ENCODE assay signal across 9 cellular contexts in genomic region chr14:89349196-89350008, GRCh38.
DNase-seq lines count a peak whose midpoint lies in the region; ATAC-seq and TF ChIP-seq lines count a peak whose summit lies in the region.
"Had no signal": no experiment of that assay in that cellular context is flagged by ENCODE, and none has a peak within 500 bp of the region (broad histone marks: within the 10 kb centered on the region; RNA-seq: fewer than 3 reads in every experiment).

No MANE protein-coding gene starts in this region.

- no peaks in the 10 kb centered on the region for H3K27me3 Mint-ChIP-seq in CD14-positive monocyte (ENCODE audit: low read depth in 3 of 3)

- 45% methylated on average over 8 of the region's 8 CpGs for WGBS in right lobe of liver (ENCODE audit: insufficient coverage, low coverage, low lambda C conversion rate, missing lambda C conversion rate)
- 87 to 88% methylated on average over 8 of the region's 8 CpGs for WGBS in testis, 2 donors

- H3K9me3 ChIP-seq in right lobe of liver (no peaks in the 10 kb centered on the region), testis (no peaks in the 10 kb centered on the region)

- peak overlapping the region in 4 of 7 donors; percentile 3 to 51 (median 26) for H3K27ac Mint-ChIP-seq in CD14-positive monocyte

- DNase-seq in CD14-positive monocyte (ENCODE audit: low spot score) (no peak), NCI-H1436 treated with DMSO at 0.1 percent for 48 hours (lab: John Stamatoyannopoulos, UW) (peak; percentile 73), amygdala (lab: John Stamatoyannopoulos, UW) (peak in 42 of 56 donors; percentile 15 to 87 (median 58)), right lobe of liver (peak; percentile 57 to 91 (median 87)), SKM-1 treated with dmso at 0.1 percent for 144 hours (lab: John Stamatoyannopoulos, UW; ENCODE audit: unreplicated experiment) (no peak), SW480 (ENCODE audit: low spot score) (no peak), testis (no peak)
- DNase-seq in central memory CD4-positive, alpha-beta T cell: no peak

- H3K4me3 Mint-ChIP-seq in CD14-positive monocyte: no peak overlapping the region

- H3K36me3 ChIP-seq in right lobe of liver (no peaks in the 10 kb centered on the region), testis (ENCODE audit: low read depth, missing control alignments) (no peaks in the 10 kb centered on the region)

- H3K4me3 ChIP-seq in right lobe of liver (no peak overlapping the region), testis (no peak overlapping the region)

- H3K9me3 Mint-ChIP-seq in CD14-positive monocyte: peaks cover 0 to 5% (median 0%) of the 10 kb centered on the region in 7 donors

- H3K4me1 Mint-ChIP-seq in CD14-positive monocyte: peaks cover 33% of the 10 kb centered on the region

- no peak for TF ChIP-seq POLR2A in right lobe of liver (IDR thresholded peaks at IDR 0.05)
- TF ChIP-seq POLR2A in testis (IDR thresholded peaks at IDR 0.05): no peak

- peaks cover 48 to 57% of the 10 kb centered on the region in 2 donors for H3K36me3 Mint-ChIP-seq in CD14-positive monocyte

- intact Hi-C loops in CD14-positive monocyte (cut with micrococcal nuclease): no loop called here
- intact Hi-C loops in right lobe of liver (cut with DNase I): no loop called here
- intact Hi-C loops in testis (cut with DNase I; ENCODE audit: low total_unique reads): no loop called here

- ATAC-seq in right lobe of liver: peak; percentile 53 to 76 (median 65)

- no peak overlapping the region for H3K27ac ChIP-seq in right lobe of liver
- H3K27ac ChIP-seq in testis: no peak overlapping the region
- H3K27ac ChIP-seq: HL-60 had no signal

- H3K4me1 ChIP-seq in right lobe of liver (peaks cover 0 to 47% (median 15%) of the 10 kb centered on the region in 4 donors), testis (peaks cover 14% of the 10 kb centered on the region)

- H3K27me3 ChIP-seq in right lobe of liver (no peaks in the 10 kb centered on the region), testis (no peaks in the 10 kb centered on the region)

- TF ChIP-seq CTCF in CD14-positive monocyte (IDR thresholded peaks at IDR 0.05): no peak
- TF ChIP-seq CTCF in right lobe of liver (IDR thresholded peaks at IDR 0.05): no peak
- TF ChIP-seq CTCF in testis (IDR thresholded peaks at IDR 0.05): no peak

Comparison
In these comparisons a context has a peak if more than half of its experiments do, and no peak if none do; other contexts are left out.
1. DNase-seq: peak in NCI-H1436 treated with DMSO at 0.1 percent for 48 hours (single experiment), amygdala (42 of 56) and right lobe of liver (3 of 3); none in CD14-positive monocyte (single experiment), central memory CD4-positive, alpha-beta T cell (single experiment), SKM-1 treated with dmso at 0.1 percent for 144 hours (single experiment), SW480 (single experiment) and testis (single experiment).